ENCODE assay signal across 8 cellular contexts in genomic region chr5:38453506-38453905, GRCh38.
DNase-seq lines count a peak whose midpoint lies in the region; ATAC-seq lines count a peak whose summit lies in the region.

No MANE protein-coding gene starts in this region.

- H3K9me3 ChIP-seq in effector memory CD4-positive, alpha-beta T cell (ENCODE audit: control insufficient read depth, low read length): no peaks in the 10 kb centered on the region

- peaks cover 8% of the 10 kb centered on the region for H3K27me3 ChIP-seq in effector memory CD4-positive, alpha-beta T cell (replicated peaks; ENCODE audit: control insufficient read depth, insufficient read depth, low read length, poor library complexity, severe bottlenecking)

- H3K27ac ChIP-seq in effector memory CD4-positive, alpha-beta T cell (ENCODE audit: insufficient read depth, low read length, poor library complexity, severe bottlenecking): no peak overlapping the region

- H3K4me3 ChIP-seq in effector memory CD4-positive, alpha-beta T cell (ENCODE audit: insufficient read depth, low read depth, low read length, poor library complexity, severe bottlenecking): no peak overlapping the region

- peak; percentile 97 for ATAC-seq in GM18873 (IDR thresholded peaks at IDR 0.05; ENCODE audit: low FRiP score, unreplicated experiment)
- peak; percentile 99 for ATAC-seq in HG02884 (IDR thresholded peaks at IDR 0.05; ENCODE audit: unreplicated experiment)

- peaks cover 17% of the 10 kb centered on the region for H3K4me1 ChIP-seq in effector memory CD4-positive, alpha-beta T cell (ENCODE audit: control insufficient read depth, insufficient read depth, low read length, poor library complexity, severe bottlenecking)

- no peaks in the 10 kb centered on the region for H3K36me3 ChIP-seq in effector memory CD4-positive, alpha-beta T cell (ENCODE audit: control insufficient read depth, insufficient read depth, low read length)

- DNase-seq in SIG-M5 (lab: John Stamatoyannopoulos, UW) (peak; percentile 77), DMS153 treated with DMSO at 0.1 percent for 48 hours (lab: John Stamatoyannopoulos, UW; ENCODE audit: unreplicated experiment) (no peak), ureter (ENCODE audit: low spot score) (no peak), NCI-H510A treated with DMSO at 0.1 percent for 48 hours (lab: John Stamatoyannopoulos, UW) (no peak)
- DNase-seq in effector memory CD4-positive, alpha-beta T cell: peak; percentile 21 to 32 (median 25)
- no peak for DNase-seq in effector CD4-positive, alpha-beta T cell

Comparison
In these comparisons a context has a peak if more than half of its experiments do, and no peak if none do; other contexts are left out.
1. DNase-seq: peak in SIG-M5 (single experiment) and effector memory CD4-positive, alpha-beta T cell (3 of 3); none in DMS153 treated with DMSO at 0.1 percent for 48 hours (single experiment), effector CD4-positive, alpha-beta T cell (single experiment), ureter (single experiment) and NCI-H510A treated with DMSO at 0.1 percent for 48 hours (single experiment).